ENCODE assay signal across 8 cellular contexts in genomic region chr12:107092669-107093546, GRCh38. TPM values are rescaled to one million over a fixed set of nuclear protein-coding genes. Genes with fewer than 3 reads are reported as not detected.
A peak's percentile ranks its signal among the peaks of the same experiment; 100 is the strongest.
DNase-seq lines count a peak whose midpoint lies in the region; ATAC-seq and TF ChIP-seq lines count a peak whose summit lies in the region.

No MANE protein-coding gene starts in this region.

- under 1% methylated on average over 57 of the region's 83 CpGs for WGBS in esophagus muscularis mucosa

- peaks cover 4% of the 10 kb centered on the region for H3K36me3 Mint-ChIP-seq in nephron (ENCODE audit: low read depth)

- H3K27me3 ChIP-seq in esophagus muscularis mucosa = no peaks in the 10 kb centered on the region

- peaks cover 6% of the 10 kb centered on the region for H3K9me3 Mint-ChIP-seq in nephron
- H3K9me3 Mint-ChIP-seq in stimulated activated naive CD8-positive, alpha-beta T cell treated with anti-CD3 and anti-CD28 coated beads, Interleukin-15, amount 100 ng/mL, for 72 hours = peaks cover 8 to 9% of the 10 kb centered on the region in 2 donors

- peak; percentile 23 for ATAC-seq in GM18498 (IDR thresholded peaks at IDR 0.05; ENCODE audit: unreplicated experiment)
- ATAC-seq in stimulated activated naive CD8-positive, alpha-beta T cell treated with anti-CD3 and anti-CD28 coated beads, Interleukin-15, amount 100 ng/mL, for 72 hours = peak; percentile 65

- CTCF ChIA-PET in HEK293T (lab: Yijun Ruan, JAX) = interaction anchor here (0.6 to 1.4 kb wide), 2 partner anchors 22 to 25 kb away, joined by 4 read pairs; no protein-coding TSS in a partner anchor

- H3K4me3 Mint-ChIP-seq in nephron = no peak overlapping the region
- no peak overlapping the region for H3K4me3 Mint-ChIP-seq in stimulated activated naive CD8-positive, alpha-beta T cell treated with anti-CD3 and anti-CD28 coated beads, Interleukin-15, amount 100 ng/mL, for 72 hours

- H3K4me1 ChIP-seq in esophagus muscularis mucosa = peaks cover 18 to 47% (median 39%) of the 10 kb centered on the region in 4 donors

- no peak for TF ChIP-seq EP300 in esophagus muscularis mucosa (IDR thresholded peaks at IDR 0.05)

- no peaks in the 10 kb centered on the region for H3K27me3 Mint-ChIP-seq in nephron (ENCODE audit: low read depth)
- peaks cover 3% of the 10 kb centered on the region for H3K27me3 Mint-ChIP-seq in stimulated activated naive CD8-positive, alpha-beta T cell treated with anti-CD3 and anti-CD28 coated beads, Interleukin-15, amount 100 ng/mL, for 72 hours

- peak; percentile 25 for DNase-seq in HEK293T (ENCODE audit: extremely low spot score)
- peak; percentile 50 for DNase-seq in NCI-H146 (lab: John Stamatoyannopoulos, UW)
- DNase-seq in activated CD8-positive, alpha-beta memory T cell treated with anti-CD3 and anti-CD28 coated beads, Interleukin-2, amount 50 U/mL, for 48 hours = peak; percentile 86
- peak; percentile 92 for DNase-seq in esophagus muscularis mucosa (ENCODE audit: extremely low spot score)
- DNase-seq in stimulated activated naive CD8-positive, alpha-beta T cell treated with anti-CD3 and anti-CD28 coated beads, Interleukin-15, amount 100 ng/mL, for 72 hours = peak; percentile 75 to 83
- DNase-seq in GM19238 (ENCODE audit: insufficient read length, low spot score) = no peak

- intact Hi-C loops in esophagus muscularis mucosa (cut with DNase I) = loop anchor here (2.0 to 5.0 kb wide), 3 partner anchors 61 to 318 kb away; partner anchors contain the start of genes RIC8B and TMEM263

- H3K4me1 Mint-ChIP-seq in nephron = no peaks in the 10 kb centered on the region
- H3K4me1 Mint-ChIP-seq in stimulated activated naive CD8-positive, alpha-beta T cell treated with anti-CD3 and anti-CD28 coated beads, Interleukin-15, amount 100 ng/mL, for 72 hours = peaks cover 18% of the 10 kb centered on the region

- H3K27ac Mint-ChIP-seq in nephron = peak overlapping the region in 2 of 3 experiments; percentile 98 to 99
- H3K27ac Mint-ChIP-seq in stimulated activated naive CD8-positive, alpha-beta T cell treated with anti-CD3 and anti-CD28 coated beads, Interleukin-15, amount 100 ng/mL, for 72 hours = no peak overlapping the region

- H3K27ac ChIP-seq in esophagus muscularis mucosa (replicated peaks in 1 of 4) = peak overlapping the region; percentile 97 to 100 (median 98)

- H3K9me3 ChIP-seq in esophagus muscularis mucosa = no peaks in the 10 kb centered on the region

- TF ChIP-seq CTCF in esophagus muscularis mucosa (IDR thresholded peaks at IDR 0.05) = no peak
- no peak for TF ChIP-seq CTCF in nephron (IDR thresholded peaks at IDR 0.05; ENCODE audit: unreplicated experiment in 3 of 3)

- H3K36me3 ChIP-seq in esophagus muscularis mucosa = no peaks in the 10 kb centered on the region

- TF ChIP-seq POLR2A in esophagus muscularis mucosa (IDR thresholded peaks at IDR 0.05; ENCODE audit: low read depth) = peak; percentile 94

- peak overlapping the region; percentile 80 to 93 (median 89) for H3K4me3 ChIP-seq in esophagus muscularis mucosa

- POLR2A ChIA-PET in HEK293T (lab: Yijun Ruan, JAX) = interaction anchor here (0.8 to 1.9 kb wide), 4 partner anchors 13 to 137 kb away, joined by 3 to 10 read pairs (median 6); partner anchors contain the start of gene TMEM263

TF ChIP-seq in HEK293T, 16 proteins besides CTCF, POLR2A, EP300 and RAD21:
- peak; percentile 60 for TF ChIP-seq L3MBTL2 (conservative IDR thresholded peaks at IDR 0.05)
- no peak for TF ChIP-seq FOXM1 (IDR thresholded peaks at IDR 0.05; ENCODE audit: borderline replicate concordance)

RNA-seq across cellular contexts. Expression of gene CRY1, which starts 0.4 kb away (rescaled TPM):
- 10 to 100 TPM; 29.1 to 42.9 (median 34.9) TPM for total RNA-seq in esophagus muscularis mucosa

Comparison
In these comparisons a context has a peak if more than half of its experiments do, and no peak if none do; other contexts are left out.
1. H3K27ac Mint-ChIP-seq: peak in nephron (2 of 3); none in stimulated activated naive CD8-positive, alpha-beta T cell treated with anti-CD3 and anti-CD28 coated beads, Interleukin-15, amount 100 ng/mL, for 72 hours (0 of 2).